Comparison of ENCODE assay signal across 20 cellular contexts in genomic region chr4:6465985-6466384, GRCh38. TPM values are rescaled to one million over a fixed set of nuclear protein-coding genes. Genes with fewer than 3 reads are reported as not detected.
DNase-seq lines count a peak whose midpoint lies in the region; ATAC-seq and TF ChIP-seq lines count a peak whose summit lies in the region.
"Had no signal": no experiment of that assay in that cellular context is flagged by ENCODE, and none has a peak within 500 bp of the region (broad histone marks: within the 10 kb centered on the region; RNA-seq: fewer than 3 reads in every experiment).

No MANE protein-coding gene starts in this region.

- H3K9me3 Mint-ChIP-seq in activated CD4-positive, alpha-beta memory T cell treated with anti-CD3 and anti-CD28 coated beads, Interleukin-2, amount 10 ng/mL, durations not matched to agents 7 days and 5 days = no peaks in the 10 kb centered on the region
- no peaks in the 10 kb centered on the region for H3K9me3 Mint-ChIP-seq in activated CD4-positive, alpha-beta memory T cell treated with anti-CD3 and anti-CD28 coated beads for 36 hours
- H3K9me3 Mint-ChIP-seq in osteocyte (ENCODE audit: unreplicated experiment) (no peaks in the 10 kb centered on the region), type B pancreatic cell (no peaks in the 10 kb centered on the region)

- POLR2A ChIA-PET in activated CD4-positive, alpha-beta memory T cell treated with anti-CD3 and anti-CD28 coated beads, Interleukin-2, amount 10 ng/mL, durations not matched to agents 7 days and 5 days (lab: Charles Lee) = no interaction called here
- POLR2A ChIA-PET in activated CD4-positive, alpha-beta memory T cell treated with anti-CD3 and anti-CD28 coated beads for 36 hours (lab: Charles Lee) = interaction anchor here (1.0 kb wide), 1 partner anchor 23 kb away, joined by 3 read pairs; no protein-coding TSS in a partner anchor

- peak; percentile 3 for DNase-seq in activated CD4-positive, alpha-beta memory T cell treated with anti-CD3 and anti-CD28 coated beads, Interleukin-2, amount 10 ng/mL, durations not matched to agents 7 days and 5 days
- no peak for DNase-seq in activated CD4-positive, alpha-beta memory T cell treated with anti-CD3 and anti-CD28 coated beads for 36 hours
- DNase-seq in dorsolateral prefrontal cortex (peak in 1 of 10 donors; percentile 24), osteocyte (ENCODE audit: extremely low spot score, unreplicated experiment) (peak; percentile 72), type B pancreatic cell (ENCODE audit: extremely low spot score, unreplicated experiment) (peak; percentile 36), NCI-H345 treated with DMSO at 0.1 percent for 48 hours (lab: John Stamatoyannopoulos, UW; ENCODE audit: unreplicated experiment) (no peak), NCI-H774 (lab: John Stamatoyannopoulos, UW) (no peak)
- DNase-seq: DMS 273 treated with DMSO at 0.1 percent for 48 hours, DND-41, NCI-H1092 treated with DMSO at 0.1 percent for 48 hours, NCI-H146, NCI-H2029 treated with DMSO at 0.1 percent for 48 hours, NCI-H2171, NCI-H446 treated with DMSO at 0.1 percent for 48 hours, NCI-H69 had no signal

- no peak overlapping the region for H3K4me3 Mint-ChIP-seq in activated CD4-positive, alpha-beta memory T cell treated with anti-CD3 and anti-CD28 coated beads, Interleukin-2, amount 10 ng/mL, durations not matched to agents 7 days and 5 days
- no peak overlapping the region for H3K4me3 Mint-ChIP-seq in activated CD4-positive, alpha-beta memory T cell treated with anti-CD3 and anti-CD28 coated beads for 36 hours
- no peak overlapping the region for H3K4me3 Mint-ChIP-seq in osteocyte (ENCODE audit: unreplicated experiment)
- H3K4me3 Mint-ChIP-seq in type B pancreatic cell = no peak overlapping the region
- H3K4me3 Mint-ChIP-seq: B cell had no signal

- H3K27me3 ChIP-seq in dorsolateral prefrontal cortex = no peaks in the 10 kb centered on the region

- H3K27me3 Mint-ChIP-seq in activated CD4-positive, alpha-beta memory T cell treated with anti-CD3 and anti-CD28 coated beads, Interleukin-2, amount 10 ng/mL, durations not matched to agents 7 days and 5 days = peaks cover 55% of the 10 kb centered on the region
- peaks cover 45% of the 10 kb centered on the region for H3K27me3 Mint-ChIP-seq in activated CD4-positive, alpha-beta memory T cell treated with anti-CD3 and anti-CD28 coated beads for 36 hours
- H3K27me3 Mint-ChIP-seq in osteocyte (ENCODE audit: unreplicated experiment) = peaks cover 57% of the 10 kb centered on the region
- peaks cover 78% of the 10 kb centered on the region for H3K27me3 Mint-ChIP-seq in type B pancreatic cell

- H3K27ac Mint-ChIP-seq in activated CD4-positive, alpha-beta memory T cell treated with anti-CD3 and anti-CD28 coated beads, Interleukin-2, amount 10 ng/mL, durations not matched to agents 7 days and 5 days = no peak overlapping the region
- no peak overlapping the region for H3K27ac Mint-ChIP-seq in activated CD4-positive, alpha-beta memory T cell treated with anti-CD3 and anti-CD28 coated beads for 36 hours
- no peak overlapping the region for H3K27ac Mint-ChIP-seq in osteocyte (ENCODE audit: unreplicated experiment)
- H3K27ac Mint-ChIP-seq in type B pancreatic cell = no peak overlapping the region
- H3K27ac Mint-ChIP-seq: B cell had no signal

- H3K36me3 Mint-ChIP-seq in activated CD4-positive, alpha-beta memory T cell treated with anti-CD3 and anti-CD28 coated beads, Interleukin-2, amount 10 ng/mL, durations not matched to agents 7 days and 5 days (ENCODE audit: low read depth) = no peaks in the 10 kb centered on the region
- H3K36me3 Mint-ChIP-seq in activated CD4-positive, alpha-beta memory T cell treated with anti-CD3 and anti-CD28 coated beads for 36 hours = no peaks in the 10 kb centered on the region
- H3K36me3 Mint-ChIP-seq in osteocyte (ENCODE audit: unreplicated experiment) (no peaks in the 10 kb centered on the region), type B pancreatic cell (no peaks in the 10 kb centered on the region)

- CTCF ChIA-PET in activated CD4-positive, alpha-beta memory T cell treated with anti-CD3 and anti-CD28 coated beads, Interleukin-2, amount 10 ng/mL, durations not matched to agents 7 days and 5 days (lab: Charles Lee) = no interaction called here
- CTCF ChIA-PET in activated CD4-positive, alpha-beta memory T cell treated with anti-CD3 and anti-CD28 coated beads for 36 hours (lab: Charles Lee) = no interaction called here

- TF ChIP-seq CTCF in dorsolateral prefrontal cortex (IDR thresholded peaks at IDR 0.05 in 54 of 56, conservative IDR thresholded peaks at IDR 0.05 in 2 of 56; ENCODE audit: low read depth in 1 of 56, partially characterized antibody in 56 of 56) (no peak), osteocyte (IDR thresholded peaks at IDR 0.05) (no peak), type B pancreatic cell (conservative IDR thresholded peaks at IDR 0.05) (no peak)

- peak overlapping the region in 1 of 59 donors; percentile 8 for H3K4me3 ChIP-seq in dorsolateral prefrontal cortex
- H3K4me3 ChIP-seq: HAP-1, K562 had no signal

- H3K4me1 Mint-ChIP-seq in activated CD4-positive, alpha-beta memory T cell treated with anti-CD3 and anti-CD28 coated beads, Interleukin-2, amount 10 ng/mL, durations not matched to agents 7 days and 5 days = peaks cover 3% of the 10 kb centered on the region
- H3K4me1 Mint-ChIP-seq in activated CD4-positive, alpha-beta memory T cell treated with anti-CD3 and anti-CD28 coated beads for 36 hours (ENCODE audit: low read depth) = peaks cover 4% of the 10 kb centered on the region
- peaks cover 2% of the 10 kb centered on the region for H3K4me1 Mint-ChIP-seq in osteocyte (ENCODE audit: unreplicated experiment)
- H3K4me1 Mint-ChIP-seq in type B pancreatic cell (ENCODE audit: unreplicated experiment) = no peaks in the 10 kb centered on the region

- intact Hi-C loops in activated CD4-positive, alpha-beta memory T cell treated with anti-CD3 and anti-CD28 coated beads for 36 hours (cut with micrococcal nuclease) = no loop called here
- intact Hi-C loops in dorsolateral prefrontal cortex (cut with DNase I) = no loop called here

- ATAC-seq in HG02852 (IDR thresholded peaks at IDR 0.05; ENCODE audit: unreplicated experiment) = no peak
- ATAC-seq: Right ventricle myocardium inferior had no signal

- peak overlapping the region in 57 of 59 donors; percentile 1 to 100 (median 95) for H3K27ac ChIP-seq in dorsolateral prefrontal cortex

RNA-seq across cellular contexts. Expression of gene PPP2R2C, which starts 6.4 kb away (rescaled TPM):
- total RNA-seq in activated CD4-positive, alpha-beta memory T cell treated with anti-CD3 and anti-CD28 coated beads, Interleukin-2, amount 10 ng/mL, durations not matched to agents 7 days and 5 days = not detected
- not detected for total RNA-seq in activated CD4-positive, alpha-beta memory T cell treated with anti-CD3 and anti-CD28 coated beads for 36 hours
- total RNA-seq in dorsolateral prefrontal cortex (100 to 1,000 TPM; 133 to 356 (median 270) TPM), osteocyte (not detected in 2 replicates), type B pancreatic cell (ENCODE audit: low replicate concordance) (10.8 and 52.6 TPM in 2 replicates)
- total RNA-seq: B cell had no signal

Comparison
In these comparisons a context has a peak if more than half of its experiments do, and no peak if none do; other contexts are left out.
1. DNase-seq: peak in activated CD4-positive, alpha-beta memory T cell treated with anti-CD3 and anti-CD28 coated beads, Interleukin-2, amount 10 ng/mL, durations not matched to agents 7 days and 5 days (single experiment), osteocyte (single experiment) and type B pancreatic cell (single experiment); none in activated CD4-positive, alpha-beta memory T cell treated with anti-CD3 and anti-CD28 coated beads for 36 hours (single experiment), NCI-H345 treated with DMSO at 0.1 percent for 48 hours (single experiment) and NCI-H774 (single experiment).